9 cellular contexts compared by ENCODE assay signal in the genomic region with DNA sequence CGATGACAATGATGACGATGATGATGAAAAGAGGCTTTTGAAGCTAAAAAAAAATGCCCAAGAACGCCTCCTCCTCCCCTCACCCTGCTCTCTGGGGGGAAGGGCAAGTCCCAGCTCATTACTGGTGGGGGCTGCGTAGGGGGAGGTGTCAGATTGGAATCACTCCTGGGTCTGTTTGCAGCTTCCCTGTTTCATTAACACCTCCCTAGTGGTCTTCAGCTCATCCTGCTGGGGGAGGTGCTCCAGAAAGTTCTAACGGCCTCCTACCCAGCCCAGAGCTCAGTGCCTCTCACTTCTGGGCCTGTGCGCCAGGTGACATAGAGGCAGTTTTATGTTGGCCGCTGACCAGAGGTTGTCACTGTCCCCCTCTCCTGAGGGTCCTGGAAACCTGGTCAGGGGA.
"Had no signal": no experiment of that assay in that cellular context is flagged by ENCODE, and none has a peak within 500 bp of the region (broad histone marks: within the 10 kb centered on the region; RNA-seq: fewer than 3 reads in every experiment).

No MANE protein-coding gene starts in this region.

- H3K36me3 Mint-ChIP-seq: IgD-negative memory B cell had no signal

- ATAC-seq: HepG2 had no signal

- H3K27ac Mint-ChIP-seq: HFFc6, IgD-negative memory B cell had no signal

- FAIRE-seq: H54, HepG2 had no signal

- DNase-seq: GOT3, H9, HCEC 1CT, HFFc6, KBM-7 had no signal

- H3K9me3 Mint-ChIP-seq: HFFc6, IgD-negative memory B cell had no signal

- H3K4me3 Mint-ChIP-seq: HFFc6, IgD-negative memory B cell had no signal

- H3K27ac ChIP-seq: HL-60 had no signal
